In the genomic region with DNA sequence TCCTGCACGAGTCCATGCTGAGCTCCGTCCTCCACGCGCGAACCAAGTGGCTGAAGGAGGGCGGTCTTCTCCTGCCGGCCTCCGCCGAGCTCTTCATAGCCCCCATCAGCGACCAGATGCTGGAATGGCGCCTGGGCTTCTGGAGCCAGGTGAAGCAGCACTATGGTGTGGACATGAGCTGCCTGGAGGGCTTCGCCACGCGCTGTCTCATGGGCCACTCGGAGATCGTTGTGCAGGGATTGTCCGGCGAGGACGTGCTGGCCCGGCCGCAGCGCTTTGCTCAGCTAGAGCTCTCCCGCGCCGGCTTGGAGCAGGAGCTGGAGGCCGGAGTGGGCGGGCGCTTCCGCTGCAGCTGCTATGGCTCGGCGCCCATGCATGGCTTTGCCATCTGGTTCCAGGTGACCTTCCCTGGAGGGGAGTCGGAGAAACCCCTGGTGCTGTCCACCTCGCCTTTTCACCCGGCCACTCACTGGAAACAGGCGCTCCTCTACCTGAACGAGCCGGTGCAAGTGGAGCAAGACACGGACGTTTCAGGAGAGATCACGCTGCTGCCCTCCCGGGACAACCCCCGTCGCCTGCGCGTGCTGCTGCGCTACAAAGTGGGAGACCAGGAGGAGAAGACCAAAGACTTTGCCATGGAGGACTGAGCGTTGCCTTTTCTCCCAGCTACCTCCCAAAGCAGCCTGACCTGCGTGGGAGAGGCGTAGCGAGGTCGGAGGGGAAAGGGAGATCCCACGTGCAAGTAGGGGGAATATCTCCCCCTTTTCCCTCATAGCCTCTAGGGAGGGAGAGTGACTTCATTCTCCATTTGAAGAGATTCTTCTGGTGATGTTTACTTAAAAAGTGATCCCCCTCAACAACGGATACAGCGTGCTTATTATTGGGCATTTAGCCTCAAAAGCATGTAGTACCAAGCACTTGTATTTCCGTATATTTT, we compare ENCODE assay signal across 8 cellular contexts. TPM values are rescaled to one million over a fixed set of nuclear protein-coding genes. Genes with fewer than 3 reads are reported as not detected.
DNase-seq lines count a peak whose midpoint lies in the region; ATAC-seq and TF ChIP-seq lines count a peak whose summit lies in the region.

No MANE protein-coding gene starts in this region.

- peak; percentile 73 for DNase-seq in AG20443 (ENCODE audit: low spot score)
- peak; percentile 26 for DNase-seq in NCI-H345 treated with DMSO at 0.1 percent for 48 hours (lab: John Stamatoyannopoulos, UW; ENCODE audit: unreplicated experiment)
- peak; percentile 60 for DNase-seq in activated CD8-positive, alpha-beta memory T cell treated with anti-CD3 and anti-CD28 coated beads, Interleukin-2, amount 10 ng/mL, durations not matched to agents 7 days and 5 days
- no peak for DNase-seq in epithelial cell of proximal tubule (ENCODE audit: low read depth)
- peak; percentile 37 for DNase-seq in mucosa of gallbladder (ENCODE audit: low spot score)
- peak; percentile 43 for DNase-seq in stimulated activated naive B cell treated with anti-CD40 and anti-IgM and Interleukin-4, amounts not matched to agents 10 μg/mL and 1 μg/mL and 100 μg/mL, for 72 hours

- peaks cover 16% of the 10 kb centered on the region for H3K36me3 Mint-ChIP-seq in activated CD8-positive, alpha-beta memory T cell treated with anti-CD3 and anti-CD28 coated beads, Interleukin-2, amount 10 ng/mL, durations not matched to agents 7 days and 5 days
- peaks cover 9 to 35% of the 10 kb centered on the region in 2 donors for H3K36me3 Mint-ChIP-seq in stimulated activated naive B cell treated with anti-CD40 and anti-IgM and Interleukin-4, amounts not matched to agents 10 μg/mL and 1 μg/mL and 100 μg/mL, for 72 hours

- peak; percentile 50 for ATAC-seq in GM18873 (IDR thresholded peaks at IDR 0.05; ENCODE audit: low FRiP score, unreplicated experiment)
- peak; percentile 61 for ATAC-seq in HG03097 (IDR thresholded peaks at IDR 0.05; ENCODE audit: low FRiP score, unreplicated experiment)
- ATAC-seq in activated CD8-positive, alpha-beta memory T cell treated with anti-CD3 and anti-CD28 coated beads, Interleukin-2, amount 10 ng/mL, durations not matched to agents 7 days and 5 days = peak; percentile 56
- ATAC-seq in stimulated activated naive B cell treated with anti-CD40 and anti-IgM and Interleukin-4, amounts not matched to agents 10 μg/mL and 1 μg/mL and 100 μg/mL, for 72 hours (replicated peaks) = peak; percentile 52 to 60

- no peak for TF ChIP-seq CTCF in epithelial cell of proximal tubule (conservative IDR thresholded peaks at IDR 0.05; ENCODE audit: low read depth, low read length)

- H3K4me3 ChIP-seq in epithelial cell of proximal tubule (ENCODE audit: low read depth, low read length) = peak overlapping the region; percentile 86

- H3K4me1 Mint-ChIP-seq in activated CD8-positive, alpha-beta memory T cell treated with anti-CD3 and anti-CD28 coated beads, Interleukin-2, amount 10 ng/mL, durations not matched to agents 7 days and 5 days = peaks cover 24% of the 10 kb centered on the region
- peaks cover 11 to 27% of the 10 kb centered on the region in 2 donors for H3K4me1 Mint-ChIP-seq in stimulated activated naive B cell treated with anti-CD40 and anti-IgM and Interleukin-4, amounts not matched to agents 10 μg/mL and 1 μg/mL and 100 μg/mL, for 72 hours

- peak overlapping the region; percentile 86 for H3K4me3 Mint-ChIP-seq in activated CD8-positive, alpha-beta memory T cell treated with anti-CD3 and anti-CD28 coated beads, Interleukin-2, amount 10 ng/mL, durations not matched to agents 7 days and 5 days
- H3K4me3 Mint-ChIP-seq in stimulated activated naive B cell treated with anti-CD40 and anti-IgM and Interleukin-4, amounts not matched to agents 10 μg/mL and 1 μg/mL and 100 μg/mL, for 72 hours = peak overlapping the region; percentile 98 to 99

- CTCF ChIA-PET in activated CD8-positive, alpha-beta memory T cell treated with anti-CD3 and anti-CD28 coated beads, Interleukin-2, amount 10 ng/mL, durations not matched to agents 7 days and 5 days (lab: Charles Lee) = interaction anchor here (1.9 kb wide), 1 partner anchor 10 kb away, joined by 8 read pairs; no protein-coding TSS in a partner anchor

- no peaks in the 10 kb centered on the region for H3K27me3 Mint-ChIP-seq in activated CD8-positive, alpha-beta memory T cell treated with anti-CD3 and anti-CD28 coated beads, Interleukin-2, amount 10 ng/mL, durations not matched to agents 7 days and 5 days
- no peaks in the 10 kb centered on the region for H3K27me3 Mint-ChIP-seq in stimulated activated naive B cell treated with anti-CD40 and anti-IgM and Interleukin-4, amounts not matched to agents 10 μg/mL and 1 μg/mL and 100 μg/mL, for 72 hours

- no peaks in the 10 kb centered on the region for H3K9me3 Mint-ChIP-seq in activated CD8-positive, alpha-beta memory T cell treated with anti-CD3 and anti-CD28 coated beads, Interleukin-2, amount 10 ng/mL, durations not matched to agents 7 days and 5 days (ENCODE audit: low read depth)
- H3K9me3 Mint-ChIP-seq in stimulated activated naive B cell treated with anti-CD40 and anti-IgM and Interleukin-4, amounts not matched to agents 10 μg/mL and 1 μg/mL and 100 μg/mL, for 72 hours = no peaks in the 10 kb centered on the region

- peak overlapping the region; percentile 87 for H3K27ac Mint-ChIP-seq in activated CD8-positive, alpha-beta memory T cell treated with anti-CD3 and anti-CD28 coated beads, Interleukin-2, amount 10 ng/mL, durations not matched to agents 7 days and 5 days
- peak overlapping the region; percentile 98 for H3K27ac Mint-ChIP-seq in stimulated activated naive B cell treated with anti-CD40 and anti-IgM and Interleukin-4, amounts not matched to agents 10 μg/mL and 1 μg/mL and 100 μg/mL, for 72 hours

RNA-seq across cellular contexts. Expression of a gene that starts 1.0 kb away (rescaled TPM):
- total RNA-seq in activated CD8-positive, alpha-beta memory T cell treated with anti-CD3 and anti-CD28 coated beads, Interleukin-2, amount 10 ng/mL, durations not matched to agents 7 days and 5 days = 10 to 100 TPM; 13.1 to 21.0 TPM
- 25.0 and 34.9 TPM in 2 replicates for total RNA-seq in epithelial cell of proximal tubule
- total RNA-seq in mucosa of gallbladder = 17.4 TPM
